In genomic region chr5:177303121-177303924, GRCh38 we compare ENCODE assay signal across 8 cellular contexts. TPM values are rescaled to one million over a fixed set of nuclear protein-coding genes. Genes with fewer than 3 reads are reported as not detected.
DNase-seq lines count a peak whose midpoint lies in the region; ATAC-seq and TF ChIP-seq lines count a peak whose summit lies in the region.

Gene PRELID1 (plus strand): TSS chr5:177303799. CDS start chr5:177303986, 187 bp downstream.
Gene RAB24 (minus strand): TSS chr5:177303719. CDS start chr5:177303288, 431 bp downstream.

- H3K27ac ChIP-seq in neural cell (ENCODE audit: low read length) (peak within 1 kb of the TSS; percentile 72), stomach (peak within 1 kb of the TSS; percentile 86 to 92 (median 88))

- intact Hi-C loops in stomach (cut with DNase I; ENCODE audit: low total_unique reads) = no loop called here

- H3K27me3 ChIP-seq in neural cell (ENCODE audit: insufficient read depth, low read depth, low read length) (no peaks in the 10 kb centered on the region), stomach (no peaks in the 10 kb centered on the region)

- 0 to 1% (median 0%) methylated on average over 13 to 100 of the region's 100 CpGs for WGBS in stomach, 5 donors

- peak within 1 kb of the TSS; percentile 100 for H3K4me3 ChIP-seq in neural cell (ENCODE audit: low read length)
- peak within 1 kb of the TSS; percentile 73 to 95 (median 86) for H3K4me3 ChIP-seq in stomach

- no peaks in the 10 kb centered on the region for H3K9me2 ChIP-seq in neural cell (ENCODE audit: insufficient read depth, low read length)

- H3F3A ChIP-seq in neural cell (ENCODE audit: insufficient read depth, low read length, poor library complexity, severe bottlenecking) = no peaks in the 10 kb centered on the region

- TF ChIP-seq CTCF in neural cell (IDR thresholded peaks at IDR 0.05; ENCODE audit: poor library complexity, severe bottlenecking) (peak; percentile 51), stomach (IDR thresholded peaks at IDR 0.05) (peak in 1 of 7 experiments; percentile 33)

- in situ Hi-C loops in KBM-7 (cut with MboI; ENCODE audit: low pct_unique_long_range_greater_than_20kb, low sequenced_read_pairs) = no loop called here

- TF ChIP-seq POLR2A in Raji (IDR thresholded peaks at IDR 0.05; ENCODE audit: insufficient read depth, low read depth, low read length) (peak; percentile 81), stomach (IDR thresholded peaks at IDR 0.05) (peak in 1 of 4 donors; percentile 11)

- H3K4me1 ChIP-seq in stomach = peaks cover 54 to 80% (median 64%) of the 10 kb centered on the region in 4 donors

- DNase-seq in DMS53 (lab: John Stamatoyannopoulos, UW) (peak; percentile 95), KBM-7 (peak; percentile 82), fibroblast of the conjunctiva (ENCODE audit: low read depth) (peak; percentile 49), stomach (peak; percentile 92)
- peak; percentile 85 for DNase-seq in activated effector memory CD4-positive, alpha-beta T cell treated with Interleukin-2 at 50 U/mL for 16 hours

- H3K9ac ChIP-seq in neural cell (ENCODE audit: low read length) = peak within 1 kb of the TSS; percentile 91

- TF ChIP-seq RAD21 in neural cell (conservative IDR thresholded peaks at IDR 0.05) = peak; percentile 40

- H3K9me3 ChIP-seq in neural cell (ENCODE audit: low read length) (no peaks in the 10 kb centered on the region), stomach (no peaks in the 10 kb centered on the region)

- H4K20me1 ChIP-seq in neural cell (ENCODE audit: insufficient read depth) = no peaks in the 10 kb centered on the region

- peak within 1 kb of the TSS; percentile 93 for H3K4me2 ChIP-seq in neural cell (ENCODE audit: low read length)

- H3K36me3 ChIP-seq in neural cell (ENCODE audit: insufficient read depth, low read length) (no peaks in the 10 kb centered on the region), stomach (peaks cover 23 to 51% (median 35%) of the 10 kb centered on the region in 4 donors)

- peaks cover 16% of the 10 kb centered on the region for H3K79me2 ChIP-seq in neural cell (replicated peaks; ENCODE audit: insufficient read depth, low read length)

- H2AFZ ChIP-seq in neural cell (ENCODE audit: low read depth, low read length) = peak within 1 kb of the TSS; percentile 95

- TF ChIP-seq EP300 in neural cell (conservative IDR thresholded peaks at IDR 0.05; ENCODE audit: poor library complexity, severe bottlenecking) = peak; percentile 39
- no peak for TF ChIP-seq EP300 in stomach (IDR thresholded peaks at IDR 0.05)

- peak; percentile 64 for ATAC-seq in GM21528 (IDR thresholded peaks at IDR 0.05; ENCODE audit: low FRiP score, unreplicated experiment)

TF ChIP-seq in neural cell, 6 proteins besides CTCF, POLR2A, EP300 and RAD21:
- TF ChIP-seq MXI1 (conservative IDR thresholded peaks at IDR 0.05; ENCODE audit: poor library complexity, severe bottlenecking) = peak; percentile 97
- peak; percentile 80 for TF ChIP-seq POLR2AphosphoS5 (IDR thresholded peaks at IDR 0.05)
- TF ChIP-seq TAF1 (IDR thresholded peaks at IDR 0.05; ENCODE audit: low read depth) = peak; percentile 73
- TF ChIP-seq SMC3 (conservative IDR thresholded peaks at IDR 0.05; ENCODE audit: poor library complexity) = peak; percentile 39
- TF ChIP-seq EZH2 (IDR thresholded peaks at IDR 0.05; ENCODE audit: borderline replicate concordance, insufficient read depth, low read length, poor library complexity, severe bottlenecking) = no peak
- no peak for TF ChIP-seq REST (IDR thresholded peaks at IDR 0.05; ENCODE audit: borderline replicate concordance)

RNA-seq across cellular contexts. Expression of gene PRELID1, which starts in this region (rescaled TPM):
- 133 and 163 TPM in 2 replicates for polyA plus RNA-seq in neural cell
- polyA minus RNA-seq in neural cell = 49.9 and 56.0 TPM in 2 replicates
- 100 to 1,000 TPM in 3 of 5 donors, 10 to 100 TPM in 2; 82.4 to 201 (median 127) TPM for total RNA-seq in stomach
- 100 to 1,000 TPM; 140 to 177 (median 171) TPM for polyA plus RNA-seq in stomach

RNA-seq across cellular contexts. Expression of gene RAB24, which starts in this region (rescaled TPM):
- polyA plus RNA-seq in neural cell = 79.0 and 96.8 TPM in 2 replicates
- polyA minus RNA-seq in neural cell = 19.1 and 21.2 TPM in 2 replicates
- 10 to 100 TPM in 4 of 5 donors, 1 to 10 TPM in 1; 1.8 to 87.2 (median 12.3) TPM for total RNA-seq in stomach
- polyA plus RNA-seq in stomach = 10 to 100 TPM; 31.5 to 65.3 (median 33.7) TPM

Comparison
In these comparisons a context has a peak if more than half of its experiments do, and no peak if none do; other contexts are left out.
1. Peak in every context shown above with its lines: DNase-seq, ATAC-seq, H3K4me3 ChIP-seq and H3K27ac ChIP-seq.